Comparison of ENCODE assay signal across 7 cellular contexts in genomic region chr6:118776607-118777549, GRCh38.
DNase-seq lines count a peak whose midpoint lies in the region; ATAC-seq, FAIRE-seq and TF ChIP-seq lines count a peak whose summit lies in the region.

No MANE protein-coding gene starts in this region.

- ATAC-seq in HG02610 (IDR thresholded peaks at IDR 0.05; ENCODE audit: unreplicated experiment): peak; percentile 80

- peaks cover 11% of the 10 kb centered on the region for H3K4me1 ChIP-seq in astrocyte (ENCODE audit: insufficient read depth, low read length)
- no peaks in the 10 kb centered on the region for H3K4me1 ChIP-seq in hepatocyte (ENCODE audit: insufficient read depth)
- H3K4me1 ChIP-seq in spleen: peaks cover 3 to 23% (median 10%) of the 10 kb centered on the region in 6 donors

- FAIRE-seq in astrocyte (lab: Jason Lieb, UNC): peak; percentile 68

- H3K27ac Mint-ChIP-seq in astrocyte (ENCODE audit: unreplicated experiment): no peak overlapping the region

- no peaks in the 10 kb centered on the region for H3K27me3 Mint-ChIP-seq in astrocyte (ENCODE audit: low read depth, unreplicated experiment)

- DNase-seq in NCI-H1436 treated with DMSO at 0.1 percent for 48 hours (lab: John Stamatoyannopoulos, UW) (peak; percentile 32), T-helper 1 cell (peak in 4 of 5 donors; percentile 29 to 72 (median 45)), astrocyte (ENCODE audit: low read depth) (peak; percentile 90), hepatocyte (ENCODE audit: low spot score) (peak; percentile 73), spleen (no peak)

- no peak overlapping the region for H2AFZ ChIP-seq in astrocyte (ENCODE audit: low read depth, low read length)
- H2AFZ ChIP-seq in hepatocyte: no peak overlapping the region

- intact Hi-C loops in spleen (cut with DNase I; ENCODE audit: low total_unique reads): loop anchor here (10.0 kb wide), 1 partner anchor 122 kb away; the partner anchor contains the start of gene CEP85L

- no peak for TF ChIP-seq POLR2A in spleen (IDR thresholded peaks at IDR 0.05)

- H3K27ac ChIP-seq in astrocyte (ENCODE audit: low read depth, low read length) (no peak overlapping the region), hepatocyte (no peak overlapping the region), spleen (no peak overlapping the region)

- H4K20me1 ChIP-seq in astrocyte (ENCODE audit: insufficient read depth, low read length) (no peaks in the 10 kb centered on the region), hepatocyte (ENCODE audit: insufficient read depth, poor library complexity, severe bottlenecking) (no peaks in the 10 kb centered on the region)

- 51% methylated on average over 5 of the region's 5 CpGs for WGBS in hepatocyte (ENCODE audit: low lambda C conversion rate, missing lambda C conversion rate)
- 52 to 67% (median 65%) methylated on average over 4 to 5 of the region's 5 CpGs for WGBS in spleen, 5 donors

- no peaks in the 10 kb centered on the region for H3K9me2 ChIP-seq in hepatocyte (replicated peaks; ENCODE audit: insufficient read depth)

- H3K4me1 Mint-ChIP-seq in astrocyte (ENCODE audit: low read depth, unreplicated experiment): peaks cover 10% of the 10 kb centered on the region

- no peak overlapping the region for H3K9ac ChIP-seq in astrocyte (ENCODE audit: low read length)

- TF ChIP-seq CTCF in GM12874 (IDR thresholded peaks at IDR 0.05; ENCODE audit: insufficient read depth, low read depth, low read length) (peak; percentile 61), astrocyte (IDR thresholded peaks at IDR 0.05; ENCODE audit: insufficient read depth, low read depth, low read length) (peak; percentile 93), hepatocyte (IDR thresholded peaks at IDR 0.05; ENCODE audit: poor library complexity) (peak; percentile 83), spleen (IDR thresholded peaks at IDR 0.05 in 8 of 11, conservative IDR thresholded peaks at IDR 0.05 in 3 of 11) (peak; percentile 69 to 87 (median 80))

- H3K4me2 ChIP-seq in astrocyte (ENCODE audit: low read length) (peak overlapping the region; percentile 54), hepatocyte (no peak overlapping the region)

- H3K9me3 ChIP-seq in astrocyte (ENCODE audit: insufficient read depth, low read depth, low read length) (no peaks in the 10 kb centered on the region), hepatocyte (ENCODE audit: low read depth) (no peaks in the 10 kb centered on the region), spleen (no peaks in the 10 kb centered on the region)

- no peaks in the 10 kb centered on the region for H3K9me3 Mint-ChIP-seq in astrocyte (ENCODE audit: unreplicated experiment)

- H3K4me3 ChIP-seq in astrocyte (ENCODE audit: insufficient read depth, low read depth, low read length): no peak overlapping the region
- no peak overlapping the region for H3K4me3 ChIP-seq in hepatocyte
- no peak overlapping the region for H3K4me3 ChIP-seq in spleen

- H3K4me3 Mint-ChIP-seq in astrocyte (ENCODE audit: unreplicated experiment): no peak overlapping the region

- H3K27me3 ChIP-seq in astrocyte (ENCODE audit: insufficient read depth, low read length): no peaks in the 10 kb centered on the region
- H3K27me3 ChIP-seq in hepatocyte: peaks cover 5% of the 10 kb centered on the region
- no peaks in the 10 kb centered on the region for H3K27me3 ChIP-seq in spleen (replicated peaks in 1 of 7)

- H3K36me3 ChIP-seq in astrocyte (ENCODE audit: insufficient read depth, low read length): no peaks in the 10 kb centered on the region
- no peaks in the 10 kb centered on the region for H3K36me3 ChIP-seq in hepatocyte (replicated peaks; ENCODE audit: insufficient read depth, low read depth)
- no peaks in the 10 kb centered on the region for H3K36me3 ChIP-seq in spleen

- no peaks in the 10 kb centered on the region for H3K36me3 Mint-ChIP-seq in astrocyte (ENCODE audit: low read depth, unreplicated experiment)

- H3K79me2 ChIP-seq in astrocyte (ENCODE audit: insufficient read depth, low read length): no peaks in the 10 kb centered on the region
- H3K79me2 ChIP-seq in hepatocyte: no peaks in the 10 kb centered on the region
